ENCODE assay signal across 34 cellular contexts in genomic region chr9:38768351-38768761, GRCh38. TPM values are rescaled to one million over a fixed set of nuclear protein-coding genes. Genes with fewer than 3 reads are reported as not detected.
"Had no signal": no experiment of that assay in that cellular context is flagged by ENCODE, and none has a peak within 500 bp of the region (broad histone marks: within the 10 kb centered on the region; RNA-seq: fewer than 3 reads in every experiment).

No MANE protein-coding gene starts in this region.

- DNase-seq: activated CD4-positive, alpha-beta memory T cell treated with anti-CD3 and anti-CD28 coated beads, Interleukin-2, amount 10 ng/mL, durations not matched to agents 7 days and 5 days; activated CD4-positive, alpha-beta T cell treated with anti-CD3 and anti-CD28 coated beads for 1 hour; activated CD4-positive, alpha-beta T cell treated with anti-CD3 and anti-CD28 coated beads, Interleukin-2, amount 10 ng/mL, durations not matched to agents 7 days and 5 days; activated gamma-delta T cell treated with Interleukin-2 at 50 U/mL for 16 hours; activated naive CD8-positive, alpha-beta T cell treated with anti-CD3 and anti-CD28 coated beads, Interleukin-2, amount 50 U/mL, for 24 hours; activated T-cell treated with anti-CD3 and anti-CD28 coated beads, Interleukin-2, amount 50 U/mL, for 4 hours; effector memory CD8-positive, alpha-beta T cell; heart left ventricle; immature natural killer cell; kidney glomerular epithelial cell; lower lobe of right lung; mesendoderm; small intestine; stimulated activated CD4-positive, alpha-beta T cell treated with anti-CD3 and anti-CD28 coated beads, Interleukin-4, amount 100 ng/mL, for 24 hours; T-helper 17 cell; trophoblast cell; uterus had no signal

- H3K27me3 ChIP-seq: cardiac muscle cell, heart left ventricle, uterus had no signal

- H3K36me3 ChIP-seq: cardiac muscle cell, heart left ventricle, lower lobe of right lung, thoracic aorta, uterus had no signal

- H3K27ac ChIP-seq: cardiac muscle cell, coronary artery, heart left ventricle, lower lobe of right lung, thoracic aorta, uterus had no signal

- ATAC-seq: activated naive CD8-positive, alpha-beta T cell treated with anti-CD3 and anti-CD28 coated beads, Interleukin-2, amount 50 U/mL, for 24 hours; activated T-cell treated with anti-CD3 and anti-CD28 coated beads, Interleukin-2, amount 50 U/mL, for 4 hours; activated T-helper 17 cell treated with anti-CD3 and anti-CD28 coated beads, Interleukin-2, amount 50 U/mL, for 72 hours; effector memory CD8-positive, alpha-beta T cell; left lobe of liver; lower lobe of right lung; natural killer cell treated with Interleukin-12 subunit alpha and Interleukin-12 subunit beta and Interleukin-15 and Interleukin-18, amount 100 ng/mL, for 72 hours; sciatic nerve; stimulated activated effector memory CD8-positive, alpha-beta T cell treated with anti-CD3 and anti-CD28 coated beads, Interleukin-12 subunit alpha, Interleukin-12 subunit beta, amount 100 ng/mL, for 72 hours; T-helper 17 cell had no signal

- H3K9me3 ChIP-seq: lower lobe of right lung, thoracic aorta, uterus had no signal

- H3K4me3 ChIP-seq: cardiac muscle cell, coronary artery, heart left ventricle, lower lobe of right lung, thoracic aorta, uterus had no signal

- H3K4me1 ChIP-seq: heart left ventricle, lower lobe of right lung, uterus had no signal

RNA-seq across cellular contexts. Expression of gene FAM240B, which starts 48.4 kb away (rescaled TPM):
- total RNA-seq: activated CD4-positive, alpha-beta memory T cell treated with anti-CD3 and anti-CD28 coated beads, Interleukin-2, amount 10 ng/mL, durations not matched to agents 7 days and 5 days; activated CD4-positive, alpha-beta T cell treated with anti-CD3 and anti-CD28 coated beads, Interleukin-2, amount 10 ng/mL, durations not matched to agents 7 days and 5 days; activated T-cell treated with anti-CD3 and anti-CD28 coated beads, Interleukin-2, amount 50 U/mL, for 4 hours; activated T-helper 17 cell treated with anti-CD3 and anti-CD28 coated beads, Interleukin-2, amount 50 U/mL, for 72 hours; cardiac muscle cell; cerebellum; fibroblast of lung; fibroblast of villous mesenchyme; heart left ventricle; left lobe of liver; lower lobe of right lung; mononuclear cell; natural killer cell treated with Interleukin-12 subunit alpha and Interleukin-12 subunit beta and Interleukin-15 and Interleukin-18, amount 100 ng/mL, for 72 hours; osteocyte; posterior vena cava; renal cortical epithelial cell; sciatic nerve; subcutaneous adipose tissue; T-helper 17 cell; thoracic aorta; uterus had no signal
- polyA plus RNA-seq: cardiac muscle cell, esophagus, fibroblast of lung, heart left ventricle, immature natural killer cell, small intestine had no signal
